In the genomic region with DNA sequence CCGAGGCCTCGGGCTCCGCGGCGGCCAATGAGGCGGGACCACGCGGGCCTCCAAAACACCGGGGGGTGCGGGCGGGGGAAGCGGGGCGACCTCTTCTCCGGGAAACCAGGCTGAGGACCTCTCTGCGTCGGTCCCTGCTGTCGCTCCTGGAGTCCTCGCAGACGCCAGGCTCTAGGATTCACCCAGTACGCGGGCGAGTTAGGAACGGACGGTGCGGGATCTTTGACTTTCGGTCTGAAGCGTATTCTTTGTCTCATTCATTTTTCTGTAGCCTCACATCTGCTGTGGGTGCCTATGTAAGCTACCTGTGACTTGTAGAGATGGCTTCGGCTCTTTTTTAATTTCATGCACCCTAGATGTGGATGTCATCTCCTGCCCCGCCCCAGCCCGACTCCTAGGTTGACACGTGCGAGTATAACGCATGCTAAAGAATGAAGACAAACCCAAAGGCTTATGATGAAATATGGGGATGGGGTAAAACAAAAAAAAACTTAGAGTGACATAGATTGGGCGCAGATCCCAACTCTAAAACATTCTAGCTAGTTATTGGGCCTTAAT, we compare ENCODE assay signal across 8 cellular contexts. TPM values are rescaled to one million over a fixed set of nuclear protein-coding genes. Genes with fewer than 3 reads are reported as not detected.
DNase-seq lines count a peak whose midpoint lies in the region; ATAC-seq and TF ChIP-seq lines count a peak whose summit lies in the region.

No MANE protein-coding gene starts in this region.

- H3K4me3 ChIP-seq in CD4-positive, CD25-positive, alpha-beta regulatory T cell (ENCODE audit: low read depth, low read length) = peak overlapping the region; percentile 89
- peak overlapping the region; percentile 96 for H3K4me3 ChIP-seq in kidney epithelial cell (ENCODE audit: low read depth, low read length)

- TF ChIP-seq CTCF in GM20000 (IDR thresholded peaks at IDR 0.05; ENCODE audit: extremely low read depth, missing control alignments) = no peak
- no peak for TF ChIP-seq CTCF in kidney epithelial cell (IDR thresholded peaks at IDR 0.05; ENCODE audit: insufficient read depth, low read length, poor library complexity, severe bottlenecking)

- no peak for DNase-seq in CD4-positive, CD25-positive, alpha-beta regulatory T cell
- DNase-seq in GM20000 (ENCODE audit: low spot score) = peak; percentile 19
- DNase-seq in KG1 (lab: John Stamatoyannopoulos, UW) = peak; percentile 48
- no peak for DNase-seq in activated naive CD4-positive, alpha-beta T cell treated with anti-CD3 and anti-CD28 coated beads, Interleukin-2, amount 10 ng/mL, durations not matched to agents 7 days and 5 days
- no peak for DNase-seq in kidney epithelial cell (ENCODE audit: low read depth)
- DNase-seq in occipital lobe (lab: John Stamatoyannopoulos, UW) = no peak
- no peak for DNase-seq in sciatic nerve (ENCODE audit: low spot score)

- peaks cover 20% of the 10 kb centered on the region for H3K4me1 ChIP-seq in CD4-positive, CD25-positive, alpha-beta regulatory T cell (ENCODE audit: control insufficient read depth, insufficient read depth, low read length, poor library complexity, severe bottlenecking)

- no peaks in the 10 kb centered on the region for H3K27me3 ChIP-seq in CD4-positive, CD25-positive, alpha-beta regulatory T cell (ENCODE audit: control insufficient read depth, insufficient read depth, low read length)
- H3K27me3 ChIP-seq in kidney epithelial cell (ENCODE audit: control insufficient read depth, insufficient read depth, low read length) = peaks cover 2% of the 10 kb centered on the region

- peak overlapping the region; percentile 87 to 99 (median 96) for H3K4me3 Mint-ChIP-seq in CD4-positive, CD25-positive, alpha-beta regulatory T cell
- peak overlapping the region; percentile 85 for H3K4me3 Mint-ChIP-seq in activated naive CD4-positive, alpha-beta T cell treated with anti-CD3 and anti-CD28 coated beads, Interleukin-2, amount 10 ng/mL, durations not matched to agents 7 days and 5 days
- peak overlapping the region; percentile 90 for H3K4me3 Mint-ChIP-seq in stimulated activated naive CD8-positive, alpha-beta T cell treated with anti-CD3 and anti-CD28 coated beads, Interleukin-15, Interleukin-2, amounts not matched to agents 100 ng/mL and 50 ng/mL, for 24 hours

- peak overlapping the region; percentile 93 to 95 (median 93) for H3K27ac Mint-ChIP-seq in CD4-positive, CD25-positive, alpha-beta regulatory T cell
- peak overlapping the region; percentile 67 for H3K27ac Mint-ChIP-seq in activated naive CD4-positive, alpha-beta T cell treated with anti-CD3 and anti-CD28 coated beads, Interleukin-2, amount 10 ng/mL, durations not matched to agents 7 days and 5 days
- peak overlapping the region; percentile 84 for H3K27ac Mint-ChIP-seq in stimulated activated naive CD8-positive, alpha-beta T cell treated with anti-CD3 and anti-CD28 coated beads, Interleukin-15, Interleukin-2, amounts not matched to agents 100 ng/mL and 50 ng/mL, for 24 hours

- CTCF ChIA-PET in activated naive CD4-positive, alpha-beta T cell treated with anti-CD3 and anti-CD28 coated beads, Interleukin-2, amount 10 ng/mL, durations not matched to agents 7 days and 5 days (lab: Charles Lee) = no interaction called here

- peak; percentile 43 to 48 for ATAC-seq in CD4-positive, CD25-positive, alpha-beta regulatory T cell (ENCODE audit: low read depth in 2 of 2)
- no peak for ATAC-seq in sciatic nerve

- peaks cover 9% of the 10 kb centered on the region for H3K36me3 Mint-ChIP-seq in CD4-positive, CD25-positive, alpha-beta regulatory T cell
- H3K36me3 Mint-ChIP-seq in activated naive CD4-positive, alpha-beta T cell treated with anti-CD3 and anti-CD28 coated beads, Interleukin-2, amount 10 ng/mL, durations not matched to agents 7 days and 5 days = peaks cover 2% of the 10 kb centered on the region
- peaks cover 5% of the 10 kb centered on the region for H3K36me3 Mint-ChIP-seq in stimulated activated naive CD8-positive, alpha-beta T cell treated with anti-CD3 and anti-CD28 coated beads, Interleukin-15, Interleukin-2, amounts not matched to agents 100 ng/mL and 50 ng/mL, for 24 hours (ENCODE audit: low read depth)

- peaks cover 0 to 2% (median 0%) of the 10 kb centered on the region in 7 donors for H3K9me3 Mint-ChIP-seq in CD4-positive, CD25-positive, alpha-beta regulatory T cell
- no peaks in the 10 kb centered on the region for H3K9me3 Mint-ChIP-seq in activated naive CD4-positive, alpha-beta T cell treated with anti-CD3 and anti-CD28 coated beads, Interleukin-2, amount 10 ng/mL, durations not matched to agents 7 days and 5 days
- no peaks in the 10 kb centered on the region for H3K9me3 Mint-ChIP-seq in stimulated activated naive CD8-positive, alpha-beta T cell treated with anti-CD3 and anti-CD28 coated beads, Interleukin-15, Interleukin-2, amounts not matched to agents 100 ng/mL and 50 ng/mL, for 24 hours

- no peaks in the 10 kb centered on the region for H3K36me3 ChIP-seq in CD4-positive, CD25-positive, alpha-beta regulatory T cell (ENCODE audit: control insufficient read depth, insufficient read depth, low read length)
- H3K36me3 ChIP-seq in kidney epithelial cell (ENCODE audit: control insufficient read depth, insufficient read depth, low read length) = no peaks in the 10 kb centered on the region

- intact Hi-C loops in sciatic nerve (cut with DNase I) = no loop called here

- H3K4me1 Mint-ChIP-seq in CD4-positive, CD25-positive, alpha-beta regulatory T cell = peaks cover 26 to 60% (median 45%) of the 10 kb centered on the region in 4 donors
- H3K4me1 Mint-ChIP-seq in activated naive CD4-positive, alpha-beta T cell treated with anti-CD3 and anti-CD28 coated beads, Interleukin-2, amount 10 ng/mL, durations not matched to agents 7 days and 5 days = peaks cover 39% of the 10 kb centered on the region
- H3K4me1 Mint-ChIP-seq in stimulated activated naive CD8-positive, alpha-beta T cell treated with anti-CD3 and anti-CD28 coated beads, Interleukin-15, Interleukin-2, amounts not matched to agents 100 ng/mL and 50 ng/mL, for 24 hours (ENCODE audit: low read depth) = peaks cover 50% of the 10 kb centered on the region

- no peaks in the 10 kb centered on the region for H3K9me3 ChIP-seq in CD4-positive, CD25-positive, alpha-beta regulatory T cell (ENCODE audit: control insufficient read depth in 2 of 2, low read length in 2 of 2)

- peaks cover 20% of the 10 kb centered on the region for H3K27me3 Mint-ChIP-seq in CD4-positive, CD25-positive, alpha-beta regulatory T cell
- peaks cover 15% of the 10 kb centered on the region for H3K27me3 Mint-ChIP-seq in activated naive CD4-positive, alpha-beta T cell treated with anti-CD3 and anti-CD28 coated beads, Interleukin-2, amount 10 ng/mL, durations not matched to agents 7 days and 5 days
- no peaks in the 10 kb centered on the region for H3K27me3 Mint-ChIP-seq in stimulated activated naive CD8-positive, alpha-beta T cell treated with anti-CD3 and anti-CD28 coated beads, Interleukin-15, Interleukin-2, amounts not matched to agents 100 ng/mL and 50 ng/mL, for 24 hours

- H3K27ac ChIP-seq in CD4-positive, CD25-positive, alpha-beta regulatory T cell (ENCODE audit: insufficient read depth, low read length, poor library complexity, severe bottlenecking) = peak overlapping the region; percentile 80

RNA-seq across cellular contexts. Expression of a gene that starts 0.5 kb away (rescaled TPM):
- 15.2 TPM for total RNA-seq in CD4-positive, CD25-positive, alpha-beta regulatory T cell
- 1 to 10 TPM; 2.4 to 4.3 (median 2.8) TPM for polyA plus RNA-seq in CD4-positive, CD25-positive, alpha-beta regulatory T cell
- total RNA-seq in kidney epithelial cell = 4.5 and 11.9 TPM in 2 replicates
- 27.3 TPM for total RNA-seq in occipital lobe
- total RNA-seq in sciatic nerve = 10.6 TPM

Comparison
In these comparisons a context has a peak if more than half of its experiments do, and no peak if none do; other contexts are left out.
1. DNase-seq: peak in GM20000 (single experiment) and KG1 (single experiment); none in CD4-positive, CD25-positive, alpha-beta regulatory T cell (0 of 3), activated naive CD4-positive, alpha-beta T cell treated with anti-CD3 and anti-CD28 coated beads, Interleukin-2, amount 10 ng/mL, durations not matched to agents 7 days and 5 days (single experiment), kidney epithelial cell (single experiment), occipital lobe (single experiment) and sciatic nerve (single experiment).
2. Peak in every context shown above with its lines, with median percentiles within 50 percentile points of each other: H3K27ac Mint-ChIP-seq and H3K4me3 Mint-ChIP-seq.